In the genomic region with DNA sequence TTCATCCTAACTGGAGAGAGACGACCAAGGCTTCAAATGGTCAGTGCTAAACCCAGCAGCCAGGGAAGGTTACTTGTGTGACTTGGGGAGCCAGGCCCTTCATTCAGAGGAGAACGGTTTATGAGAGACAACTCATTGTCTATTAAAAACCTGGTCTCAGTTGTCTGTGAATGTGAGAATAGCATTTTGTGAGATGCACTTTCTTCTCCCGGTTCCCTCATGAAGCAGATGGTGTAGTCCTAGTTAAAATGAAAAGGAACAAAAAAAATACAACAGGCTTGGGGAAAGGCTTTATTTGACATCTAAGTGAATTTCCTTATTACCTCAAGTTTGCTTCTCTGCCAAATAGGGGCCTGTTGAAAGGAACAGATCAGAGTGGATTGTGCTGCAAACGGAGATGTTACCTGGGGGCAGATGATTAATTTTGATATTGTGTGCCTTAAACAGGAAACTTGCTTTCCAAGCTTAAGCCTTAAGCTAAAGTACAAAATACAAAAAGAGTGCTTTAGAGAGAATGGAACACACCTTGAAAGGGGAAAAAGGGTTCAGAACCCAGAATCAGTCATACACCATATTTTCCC, we compare ENCODE assay signal across 10 cellular contexts.
DNase-seq lines count a peak whose midpoint lies in the region; ATAC-seq, FAIRE-seq and TF ChIP-seq lines count a peak whose summit lies in the region.
"Had no signal": no experiment of that assay in that cellular context is flagged by ENCODE, and none has a peak within 500 bp of the region (broad histone marks: within the 10 kb centered on the region; RNA-seq: fewer than 3 reads in every experiment).

No MANE protein-coding gene starts in this region.

- H3K4me3 ChIP-seq in left ventricle myocardium inferior (no peak overlapping the region), uterus (no peak overlapping the region)

- TF ChIP-seq POLR2A in uterus (IDR thresholded peaks at IDR 0.05), result no peak

- peaks cover 30 to 48% of the 10 kb centered on the region in 2 donors for H3K36me3 Mint-ChIP-seq in activated naive CD4-positive, alpha-beta T cell treated with anti-CD3 and anti-CD28 coated beads, Interleukin-2, amount 50 U/mL, for 72 hours

- peaks cover 9% of the 10 kb centered on the region in 2 donors for H3K9me3 Mint-ChIP-seq in activated naive CD4-positive, alpha-beta T cell treated with anti-CD3 and anti-CD28 coated beads, Interleukin-2, amount 50 U/mL, for 72 hours
- H3K9me3 Mint-ChIP-seq: dendritic cell treated with granulocyte-macrophage colony-stimulating factor and Interleukin-4, amounts not matched to agents 40 ng/mL and 50 ng/mL, for 4 days had no signal

- H3K4me1 ChIP-seq in left ventricle myocardium inferior (peaks cover 36% of the 10 kb centered on the region), uterus (peaks cover 0 to 12% of the 10 kb centered on the region in 2 donors)

- H3K9me3 ChIP-seq in left ventricle myocardium inferior (replicated peaks), result no peaks in the 10 kb centered on the region
- H3K9me3 ChIP-seq in uterus, result no peaks in the 10 kb centered on the region

- peak overlapping the region; percentile 86 to 91 for H3K27ac Mint-ChIP-seq in activated naive CD4-positive, alpha-beta T cell treated with anti-CD3 and anti-CD28 coated beads, Interleukin-2, amount 50 U/mL, for 72 hours
- H3K27ac Mint-ChIP-seq: dendritic cell treated with granulocyte-macrophage colony-stimulating factor and Interleukin-4, amounts not matched to agents 40 ng/mL and 50 ng/mL, for 4 days had no signal

- peak overlapping the region; percentile 53 for H3K27ac ChIP-seq in left ventricle myocardium inferior (replicated peaks)
- peak overlapping the region; percentile 35 to 64 for H3K27ac ChIP-seq in uterus
- H3K27ac ChIP-seq: C4-2B had no signal

- DNase-seq in left ventricle myocardium inferior (no peak), Right ventricle myocardium inferior (ENCODE audit: missing footprints) (no peak), uterus (no peak), kidney glomerular epithelial cell (lab: John Stamatoyannopoulos, UW) (no peak), COR-L47 (lab: John Stamatoyannopoulos, UW) (no peak), RCC 7860 (ENCODE audit: low spot score) (no peak)
- no peak for DNase-seq in activated naive CD4-positive, alpha-beta T cell treated with anti-CD3 and anti-CD28 coated beads, Interleukin-2, amount 50 U/mL, for 72 hours (ENCODE audit: low spot score in 2 of 2)

- no peaks in the 10 kb centered on the region for H3K27me3 ChIP-seq in left ventricle myocardium inferior (ENCODE audit: low read depth)
- H3K27me3 ChIP-seq in uterus, result no peaks in the 10 kb centered on the region

- no peak for ATAC-seq in Right ventricle myocardium inferior
- peak; percentile 25 for ATAC-seq in HG02981 (IDR thresholded peaks at IDR 0.05; ENCODE audit: unreplicated experiment)
- ATAC-seq in activated naive CD4-positive, alpha-beta T cell treated with anti-CD3 and anti-CD28 coated beads, Interleukin-2, amount 50 U/mL, for 72 hours, result no peak

- no peak for TF ChIP-seq CTCF in left ventricle myocardium inferior (IDR thresholded peaks at IDR 0.05; ENCODE audit: borderline replicate concordance)
- TF ChIP-seq CTCF in uterus (IDR thresholded peaks at IDR 0.05), result no peak

- intact Hi-C loops in left ventricle myocardium inferior (cut with micrococcal nuclease), result no loop called here
- intact Hi-C loops in Right ventricle myocardium inferior (cut with DNase I), result no loop called here
- intact Hi-C loops in uterus (cut with DNase I; ENCODE audit: low total_unique reads), result no loop called here

- FAIRE-seq in RCC 7860 (lab: Jason Lieb, UNC), result no peak

- H3K36me3 ChIP-seq in left ventricle myocardium inferior (no peaks in the 10 kb centered on the region), uterus (no peaks in the 10 kb centered on the region)
